1 cellular context compared by ENCODE assay signal in genomic region chr19:52570005-52570861, GRCh38.
TF ChIP-seq lines count a peak whose summit lies in the region.

ZNF701 (plus strand) TSS chr19:52570287; CDS start chr19:52574148, 3,861 bp downstream.

TF ChIP-seq in GM12878, 131 proteins besides CTCF, POLR2A, EP300 and RAD21 (continued from another document):
- TF ChIP-seq CEBPZ (IDR thresholded peaks at IDR 0.05; ENCODE audit: low read depth, low read length) (no peak), RUNX3 (IDR thresholded peaks at IDR 0.05; ENCODE audit: low read length) (0 out of 2 replicates have a peak, but pooled peaks have one; percentile 21), PML (IDR thresholded peaks at IDR 0.05; ENCODE audit: low read length) (0 out of 2 replicates have a peak, but pooled peaks have one; percentile 75), NFYA (IDR thresholded peaks at IDR 0.05; ENCODE audit: borderline replicate concordance, low read depth, low read length) (no peak), ASH2L (IDR thresholded peaks at IDR 0.05; ENCODE audit: borderline replicate concordance, low read depth) (no peak), NBN (IDR thresholded peaks at IDR 0.05) (peak; percentile 78; the same call in 1 of the 2 replicates), POU2F2 (IDR thresholded peaks at IDR 0.05; ENCODE audit: borderline replicate concordance, low read depth, low read length) (0 out of 3 replicates have a peak, but pooled peaks have one; percentile 45), CBFB (IDR thresholded peaks at IDR 0.05; ENCODE audit: low read depth) (no peak), YY1 (IDR thresholded peaks at IDR 0.05; ENCODE audit: low read depth, low read length) (no peak), ATF3 (IDR thresholded peaks at IDR 0.05; ENCODE audit: borderline replicate concordance, extremely low read depth, low read depth, low read length) (no peak), FOS (IDR thresholded peaks at IDR 0.05; ENCODE audit: borderline replicate concordance, extremely low read depth, insufficient read length) (no peak), NR2C2 (IDR thresholded peaks at IDR 0.05; ENCODE audit: borderline replicate concordance, control insufficient read depth, insufficient read length, low read depth) (no peak), SUPT20H (IDR thresholded peaks at IDR 0.05; ENCODE audit: borderline replicate concordance, control insufficient read depth, low read depth, low read length) (no peak), SRF (IDR thresholded peaks at IDR 0.05; ENCODE audit: low read depth in 2 of 2, low read length in 2 of 2) (peak; percentile 55 to 85), E2F4 (IDR thresholded peaks at IDR 0.05; ENCODE audit: low read depth, low read length) (peak; percentile 94), STAT3 (IDR thresholded peaks at IDR 0.05; ENCODE audit: low read depth, low read length) (no peak), EZH2 (IDR thresholded peaks at IDR 0.05; ENCODE audit: borderline replicate concordance, control insufficient read depth, low read depth, low read length) (no peak), SP1 (IDR thresholded peaks at IDR 0.05; ENCODE audit: low read depth, low read length) (peak; percentile 18), PAX8 (IDR thresholded peaks at IDR 0.05) (no peak), SREBF2 (IDR thresholded peaks at IDR 0.05; ENCODE audit: low read length) (no peak), CBX3 (IDR thresholded peaks at IDR 0.05; ENCODE audit: borderline replicate concordance, low read depth) (no peak), USF1 (IDR thresholded peaks at IDR 0.05; ENCODE audit: borderline replicate concordance, extremely low read length, insufficient read depth, low read depth, low read length) (no peak), SIX5 (IDR thresholded peaks at IDR 0.05; ENCODE audit: low read depth, low read length, severe bottlenecking) (no peak), E2F8 (IDR thresholded peaks at IDR 0.05; ENCODE audit: low read depth, partially characterized antibody) (peak; percentile 73), PBX3 (IDR thresholded peaks at IDR 0.05; ENCODE audit: insufficient replicate concordance, low read depth, low read length) (no peak), LARP7 (IDR thresholded peaks at IDR 0.05) (peak; percentile 50; the same call in 1 of the 2 replicates), FOXK2 (IDR thresholded peaks at IDR 0.05) (no peak; the same call in 1 of the 2 replicates), RB1 (IDR thresholded peaks at IDR 0.05; ENCODE audit: borderline replicate concordance) (0 out of 2 replicates have a peak, but pooled peaks have one; percentile 34), PAX5 (IDR thresholded peaks at IDR 0.05; ENCODE audit: borderline replicate concordance, low read depth, low read length) (no peak), ELK1 (IDR thresholded peaks at IDR 0.05; ENCODE audit: low read depth, low read length) (peak; percentile 79), RAD51 (IDR thresholded peaks at IDR 0.05) (no peak), BHLHE40 (IDR thresholded peaks at IDR 0.05; ENCODE audit: borderline replicate concordance in 1 of 2, low read depth in 2 of 2, low read length in 1 of 2) (no peak; a peak in 1 of 4 replicates)
